In genomic region chr15:22494466-22495113, GRCh38 we compare ENCODE assay signal across 9 cellular contexts. TPM values are rescaled to one million over a fixed set of nuclear protein-coding genes. Genes with fewer than 3 reads are reported as not detected.
DNase-seq lines count a peak whose midpoint lies in the region; ATAC-seq and TF ChIP-seq lines count a peak whose summit lies in the region.
"Not testable (repeated sequence)": the region's sequence is repeated elsewhere in the genome, so short reads cannot be mapped to it uniquely, and the experiment has no call there.
"Had no signal": no experiment of that assay in that cellular context is flagged by ENCODE, and none has a peak within 500 bp of the region (broad histone marks: within the 10 kb centered on the region; RNA-seq: fewer than 3 reads in every experiment).

No MANE protein-coding gene starts in this region.

- H3K9me3 Mint-ChIP-seq in activated naive CD8-positive, alpha-beta T cell treated with anti-CD3 and anti-CD28 coated beads, Interleukin-2, amount 10 ng/mL, durations not matched to agents 7 days and 5 days = not testable (repeated sequence)

- not testable (repeated sequence) for ATAC-seq in activated naive CD8-positive, alpha-beta T cell treated with anti-CD3 and anti-CD28 coated beads, Interleukin-2, amount 10 ng/mL, durations not matched to agents 7 days and 5 days (ENCODE audit: low read depth); lung (ENCODE audit: insufficient read depth, low FRiP score)

- peak overlapping the region; percentile 73 for H3K27ac Mint-ChIP-seq in activated naive CD8-positive, alpha-beta T cell treated with anti-CD3 and anti-CD28 coated beads, Interleukin-2, amount 10 ng/mL, durations not matched to agents 7 days and 5 days

- peak overlapping the region; percentile 29 to 63 (median 44) for H3K4me3 ChIP-seq in esophagus squamous epithelium
- H3K4me3 ChIP-seq in lung = peak overlapping the region; percentile 32
- peak overlapping the region; percentile 43 for H3K4me3 ChIP-seq in retinal pigment epithelial cell (ENCODE audit: low read length)

- not testable (repeated sequence) for H3K9me3 ChIP-seq in esophagus squamous epithelium; lung (ENCODE audit: control insufficient read depth in 2 of 2, insufficient read depth in 1 of 2, low read length in 1 of 2)

- TF ChIP-seq CTCF in esophagus squamous epithelium (IDR thresholded peaks at IDR 0.05); lung (IDR thresholded peaks at IDR 0.05; ENCODE audit: control extremely low read depth, extremely low read depth); retinal pigment epithelial cell (conservative IDR thresholded peaks at IDR 0.05; ENCODE audit: low read depth, low read length): not testable (repeated sequence)

- POLR2A ChIA-PET in activated naive CD8-positive, alpha-beta T cell treated with anti-CD3 and anti-CD28 coated beads, Interleukin-2, amount 10 ng/mL, durations not matched to agents 7 days and 5 days (lab: Charles Lee) = not testable (repeated sequence)

- H3K36me3 ChIP-seq in esophagus squamous epithelium; lung (ENCODE audit: control insufficient read depth in 2 of 2, insufficient read depth in 2 of 2, low read length in 2 of 2): not testable (repeated sequence)

- intact Hi-C loops in esophagus squamous epithelium (cut with DNase I) = not testable (repeated sequence)

- H3K4me3 Mint-ChIP-seq in activated naive CD8-positive, alpha-beta T cell treated with anti-CD3 and anti-CD28 coated beads, Interleukin-2, amount 10 ng/mL, durations not matched to agents 7 days and 5 days = peak overlapping the region; percentile 75

- TF ChIP-seq POLR2A in esophagus squamous epithelium (IDR thresholded peaks at IDR 0.05) = not testable (repeated sequence)

- WGBS in esophagus squamous epithelium, 2 donors = no CpG with 5 or more reads among the region's 88 CpGs
- 5 to 8% methylated on average over 11 to 51 of the region's 88 CpGs for WGBS in lung, 2 donors

- H3K27me3 Mint-ChIP-seq in activated naive CD8-positive, alpha-beta T cell treated with anti-CD3 and anti-CD28 coated beads, Interleukin-2, amount 10 ng/mL, durations not matched to agents 7 days and 5 days = not testable (repeated sequence)

- H3K27ac ChIP-seq in esophagus squamous epithelium (peak overlapping the region; percentile 58 to 73 (median 70)), lung (ENCODE audit: low read depth in 1 of 2, low read length in 1 of 2) (peak overlapping the region in 1 of 2 donors; percentile 77)

- DNase-seq in COLO829 (ENCODE audit: low spot score) (peak; percentile 24), LHCN-M2 (ENCODE audit: low read depth) (peak; percentile 38), lung (ENCODE audit: low spot score) (peak; percentile 56), superior temporal gyrus (ENCODE audit: extremely low spot score) (peak; percentile 11)
- DNase-seq in activated CD4-positive, alpha-beta T cell treated with anti-CD3 and anti-CD28 coated beads for 24 hours (ENCODE audit: low read depth in 2 of 2) = peak; percentile 0 to 7
- DNase-seq in activated naive CD8-positive, alpha-beta T cell treated with anti-CD3 and anti-CD28 coated beads, Interleukin-2, amount 10 ng/mL, durations not matched to agents 7 days and 5 days = peak; percentile 58
- not testable (repeated sequence) for DNase-seq in esophagus squamous epithelium (lab: John Stamatoyannopoulos, UW); retinal pigment epithelial cell (ENCODE audit: low read depth)

- H3K4me1 Mint-ChIP-seq in activated naive CD8-positive, alpha-beta T cell treated with anti-CD3 and anti-CD28 coated beads, Interleukin-2, amount 10 ng/mL, durations not matched to agents 7 days and 5 days = not testable (repeated sequence)

- H3K27me3 ChIP-seq in esophagus squamous epithelium; lung (ENCODE audit: control insufficient read depth, insufficient read depth): not testable (repeated sequence)

- H3K36me3 Mint-ChIP-seq in activated naive CD8-positive, alpha-beta T cell treated with anti-CD3 and anti-CD28 coated beads, Interleukin-2, amount 10 ng/mL, durations not matched to agents 7 days and 5 days = not testable (repeated sequence)

- not testable (repeated sequence) for H3K4me1 ChIP-seq in esophagus squamous epithelium; lung (ENCODE audit: control insufficient read depth in 2 of 2, insufficient read depth in 2 of 2, low read length in 2 of 2)

RNA-seq across cellular contexts. Expression of gene GOLGA6L22, which starts 35.9 kb away (rescaled TPM):
- total RNA-seq in LHCN-M2 (2014; rRNA removed) (not detected in 2 replicates), esophagus squamous epithelium (not detected), lung (not detected)
- not detected for polyA plus RNA-seq in LHCN-M2 (2012)
- total RNA-seq in activated naive CD8-positive, alpha-beta T cell treated with anti-CD3 and anti-CD28 coated beads, Interleukin-2, amount 10 ng/mL, durations not matched to agents 7 days and 5 days = not detected
- polyA plus RNA-seq in lung = not detected
- total RNA-seq: glomerular endothelial cell had no signal
